In the genomic region with DNA sequence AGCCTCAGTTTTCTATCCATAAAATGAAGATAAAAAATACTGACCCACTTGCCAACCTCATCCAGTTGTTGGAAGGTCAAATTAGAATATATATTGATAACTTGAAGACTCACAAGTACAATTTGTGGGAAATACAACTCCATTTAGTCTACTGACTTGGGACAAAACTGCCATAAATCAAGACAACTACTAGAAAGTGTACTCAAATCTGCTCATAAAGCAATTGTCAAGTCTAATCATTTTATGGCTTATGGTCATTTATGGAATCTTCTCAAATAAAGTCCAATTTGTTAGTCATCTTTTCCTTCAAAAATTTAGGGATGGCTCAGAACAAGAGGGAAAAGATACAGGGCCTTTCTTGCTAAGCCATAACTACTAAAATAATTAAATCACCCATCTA, we compare ENCODE assay signal across 11 cellular contexts. TPM values are rescaled to one million over a fixed set of nuclear protein-coding genes. Genes with fewer than 3 reads are reported as not detected.
DNase-seq lines count a peak whose midpoint lies in the region; ATAC-seq, FAIRE-seq and TF ChIP-seq lines count a peak whose summit lies in the region.
"Had no signal": no experiment of that assay in that cellular context is flagged by ENCODE, and none has a peak within 500 bp of the region (broad histone marks: within the 10 kb centered on the region; RNA-seq: fewer than 3 reads in every experiment).

No MANE protein-coding gene starts in this region.

- peaks cover 35% of the 10 kb centered on the region for H3K4me1 Mint-ChIP-seq in activated CD8-positive, alpha-beta T cell treated with anti-CD3 and anti-CD28 coated beads for 36 hours (ENCODE audit: low read depth)
- peaks cover 63% of the 10 kb centered on the region for H3K4me1 Mint-ChIP-seq in stimulated activated memory B cell treated with anti-CD40 and anti-IgM and Interleukin-4, amounts not matched to agents 10 μg/mL and 1 μg/mL and 100 μg/mL, for 72 hours

- H3K4me3 ChIP-seq in SK-N-SH (ENCODE audit: low read depth in 2 of 2, low read length in 1 of 2), result peak overlapping the region; percentile 25 to 89; a peak in 1 of 4 replicates

- POLR2A ChIA-PET in SK-N-SH (lab: Yijun Ruan, JAX), result interaction anchor here (1.1 kb wide), 1 partner anchor 31 kb away, joined by 3 read pairs; no protein-coding TSS in a partner anchor
- POLR2A ChIA-PET in activated CD8-positive, alpha-beta T cell treated with anti-CD3 and anti-CD28 coated beads for 36 hours (lab: Charles Lee), result interaction anchor here (1.3 to 7.2 kb wide), 4 partner anchors 5 to 266 kb away, joined by 4 to 105 read pairs (median 8); a partner anchor contains a TSS

- peaks cover 18% of the 10 kb centered on the region for H4K20me1 ChIP-seq in SK-N-SH (ENCODE audit: insufficient read depth)

- H3K4me1 ChIP-seq in SK-N-SH (ENCODE audit: control insufficient read depth in 1 of 2, insufficient read depth in 2 of 2, low read depth in 1 of 2, low read length in 1 of 2), result peaks cover 22 to 52% of the 10 kb centered on the region in 2 experiments

- peak overlapping the region; percentile 97 for H3K4me3 Mint-ChIP-seq in activated CD8-positive, alpha-beta T cell treated with anti-CD3 and anti-CD28 coated beads for 36 hours
- H3K4me3 Mint-ChIP-seq in stimulated activated memory B cell treated with anti-CD40 and anti-IgM and Interleukin-4, amounts not matched to agents 10 μg/mL and 1 μg/mL and 100 μg/mL, for 72 hours, result peak overlapping the region; percentile 95

- peaks cover 94% of the 10 kb centered on the region for H3K79me2 ChIP-seq in SK-N-SH (ENCODE audit: insufficient read depth)

- no peak for TF ChIP-seq CTCF in SK-N-SH (IDR thresholded peaks at IDR 0.05)
- no peak for TF ChIP-seq CTCF in activated CD8-positive, alpha-beta T cell treated with anti-CD3 and anti-CD28 coated beads for 36 hours (IDR thresholded peaks at IDR 0.05)

- H3K27ac Mint-ChIP-seq in activated CD8-positive, alpha-beta T cell treated with anti-CD3 and anti-CD28 coated beads for 36 hours, result peak overlapping the region; percentile 94
- peak overlapping the region; percentile 60 for H3K27ac Mint-ChIP-seq in stimulated activated memory B cell treated with anti-CD40 and anti-IgM and Interleukin-4, amounts not matched to agents 10 μg/mL and 1 μg/mL and 100 μg/mL, for 72 hours

- CTCF ChIA-PET in SK-N-SH (lab: Yijun Ruan, JAX), result interaction anchor here (0.6 to 2.4 kb wide), 2 partner anchors 327 to 757 kb away, joined by 3 to 15 read pairs; no protein-coding TSS in a partner anchor
- CTCF ChIA-PET in activated CD8-positive, alpha-beta T cell treated with anti-CD3 and anti-CD28 coated beads for 36 hours (lab: Charles Lee), result interaction anchor here (1.2 to 3.1 kb wide), 4 partner anchors 148 to 758 kb away, joined by 3 to 24 read pairs (median 6); no protein-coding TSS in a partner anchor

- FAIRE-seq in islet of Langerhans (lab: Jason Lieb, UNC), result peak; percentile 74

- H3F3A ChIP-seq in SK-N-SH (replicated peaks; ENCODE audit: insufficient read depth), result peaks cover 49% of the 10 kb centered on the region

- H3K9ac ChIP-seq in SK-N-SH, result no peak overlapping the region

- H3K27me3 ChIP-seq in SK-N-SH (ENCODE audit: insufficient read depth), result no peaks in the 10 kb centered on the region

- intact Hi-C loops in activated CD8-positive, alpha-beta T cell treated with anti-CD3 and anti-CD28 coated beads for 36 hours (cut with micrococcal nuclease), result loop anchor here (5.0 to 10.0 kb wide), 3 partner anchors 101 to 1306 kb away; a partner anchor contains a TSS

- H3K27ac ChIP-seq in SK-N-SH (ENCODE audit: low read depth in 2 of 2, low read length in 1 of 2), result peak overlapping the region; percentile 78 to 91
- H3K27ac ChIP-seq: RWPE1 had no signal

- H3K27me3 Mint-ChIP-seq in activated CD8-positive, alpha-beta T cell treated with anti-CD3 and anti-CD28 coated beads for 36 hours, result no peaks in the 10 kb centered on the region
- no peaks in the 10 kb centered on the region for H3K27me3 Mint-ChIP-seq in stimulated activated memory B cell treated with anti-CD40 and anti-IgM and Interleukin-4, amounts not matched to agents 10 μg/mL and 1 μg/mL and 100 μg/mL, for 72 hours

- ATAC-seq in SK-N-SH treated with all-trans-retinoic acid at 6 μM for 48 hours (no peak), GM21390 (IDR thresholded peaks at IDR 0.05; ENCODE audit: unreplicated experiment) (no peak), GM19455 (IDR thresholded peaks at IDR 0.05; ENCODE audit: unreplicated experiment) (no peak)
- ATAC-seq in activated CD8-positive, alpha-beta T cell treated with anti-CD3 and anti-CD28 coated beads for 36 hours, result no peak
- no peak for ATAC-seq in stimulated activated memory B cell treated with anti-CD40 and anti-IgM and Interleukin-4, amounts not matched to agents 10 μg/mL and 1 μg/mL and 100 μg/mL, for 72 hours
- ATAC-seq: left colon had no signal

- peak overlapping the region; percentile 81 for H3K4me2 ChIP-seq in SK-N-SH

- DNase-seq in SK-N-SH, result no peak
- no peak for DNase-seq in activated CD8-positive, alpha-beta T cell treated with anti-CD3 and anti-CD28 coated beads for 36 hours
- DNase-seq in SHP77 (lab: John Stamatoyannopoulos, UW), result no peak
- DNase-seq: aorta, left colon had no signal

- no peak for TF ChIP-seq EP300 in SK-N-SH (IDR thresholded peaks at IDR 0.05; ENCODE audit: borderline replicate concordance in 1 of 2, low read depth in 1 of 2, low read length in 1 of 2)

- H3K9me2 ChIP-seq in SK-N-SH, result no peaks in the 10 kb centered on the region

- no peaks in the 10 kb centered on the region for H3K9me3 Mint-ChIP-seq in activated CD8-positive, alpha-beta T cell treated with anti-CD3 and anti-CD28 coated beads for 36 hours
- H3K9me3 Mint-ChIP-seq in stimulated activated memory B cell treated with anti-CD40 and anti-IgM and Interleukin-4, amounts not matched to agents 10 μg/mL and 1 μg/mL and 100 μg/mL, for 72 hours, result peaks cover 3% of the 10 kb centered on the region

- peaks cover 20 to 38% of the 10 kb centered on the region in 2 experiments for H3K36me3 ChIP-seq in SK-N-SH (replicated peaks in 1 of 2; ENCODE audit: control insufficient read depth in 1 of 2, insufficient read depth in 2 of 2, low read length in 1 of 2)

- no peak for TF ChIP-seq RAD21 in SK-N-SH (IDR thresholded peaks at IDR 0.05; ENCODE audit: low read length)

- H3K36me3 Mint-ChIP-seq in activated CD8-positive, alpha-beta T cell treated with anti-CD3 and anti-CD28 coated beads for 36 hours (ENCODE audit: low read depth), result peaks cover 93% of the 10 kb centered on the region
- H3K36me3 Mint-ChIP-seq in stimulated activated memory B cell treated with anti-CD40 and anti-IgM and Interleukin-4, amounts not matched to agents 10 μg/mL and 1 μg/mL and 100 μg/mL, for 72 hours, result peaks cover 71% of the 10 kb centered on the region

- H3K9me3 ChIP-seq in SK-N-SH, result no peaks in the 10 kb centered on the region

- no peak overlapping the region for H2AFZ ChIP-seq in SK-N-SH (ENCODE audit: low read depth)

TF ChIP-seq in SK-N-SH, 30 proteins besides CTCF, POLR2A, EP300 and RAD21:
- TF ChIP-seq ELF1 (IDR thresholded peaks at IDR 0.05), result no peak
- TF ChIP-seq, protein P1, sequence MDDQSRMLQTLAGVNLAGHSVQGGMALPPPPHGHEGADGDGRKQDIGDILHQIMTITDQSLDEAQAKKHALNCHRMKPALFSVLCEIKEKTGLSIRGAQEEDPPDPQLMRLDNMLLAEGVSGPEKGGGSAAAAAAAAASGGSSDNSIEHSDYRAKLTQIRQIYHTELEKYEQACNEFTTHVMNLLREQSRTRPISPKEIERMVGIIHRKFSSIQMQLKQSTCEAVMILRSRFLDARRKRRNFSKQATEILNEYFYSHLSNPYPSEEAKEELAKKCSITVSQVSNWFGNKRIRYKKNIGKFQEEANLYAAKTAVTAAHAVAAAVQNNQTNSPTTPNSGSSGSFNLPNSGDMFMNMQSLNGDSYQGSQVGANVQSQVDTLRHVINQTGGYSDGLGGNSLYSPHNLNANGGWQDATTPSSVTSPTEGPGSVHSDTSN (IDR thresholded peaks at IDR 0.05), result peak; percentile 54; the same call in 1 of the 2 replicates
- no peak for TF ChIP-seq NFIC (IDR thresholded peaks at IDR 0.05; ENCODE audit: borderline replicate concordance)
- TF ChIP-seq, protein P2, sequence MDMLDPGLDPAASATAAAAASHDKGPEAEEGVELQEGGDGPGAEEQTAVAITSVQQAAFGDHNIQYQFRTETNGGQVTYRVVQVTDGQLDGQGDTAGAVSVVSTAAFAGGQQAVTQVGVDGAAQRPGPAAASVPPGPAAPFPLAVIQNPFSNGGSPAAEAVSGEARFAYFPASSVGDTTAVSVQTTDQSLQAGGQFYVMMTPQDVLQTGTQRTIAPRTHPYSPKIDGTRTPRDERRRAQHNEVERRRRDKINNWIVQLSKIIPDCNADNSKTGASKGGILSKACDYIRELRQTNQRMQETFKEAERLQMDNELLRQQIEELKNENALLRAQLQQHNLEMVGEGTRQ (IDR thresholded peaks at IDR 0.05; ENCODE audit: borderline replicate concordance, low read depth, low read length), result no peak
- TF ChIP-seq JUND (IDR thresholded peaks at IDR 0.05), result no peak

TF ChIP-seq in SK-N-SH treated with all-trans-retinoic acid at 6 μM for 48 hours, 23 proteins besides CTCF, POLR2A, EP300 and RAD21 (continues in another document):
- TF ChIP-seq ZNF70 (CRISPR knock-in tag; IDR thresholded peaks at IDR 0.05) (no peak), ARNTL (CRISPR knock-in tag; IDR thresholded peaks at IDR 0.05; ENCODE audit: borderline replicate concordance, low read depth) (no peak), ZFP30 (CRISPR knock-in tag; IDR thresholded peaks at IDR 0.05) (no peak), TCF4 (CRISPR knock-in tag; IDR thresholded peaks at IDR 0.05; ENCODE audit: borderline replicate concordance) (no peak), ZFP3 (CRISPR knock-in tag; IDR thresholded peaks at IDR 0.05) (no peak), OSR1 (CRISPR knock-in tag; IDR thresholded peaks at IDR 0.05) (no peak), ZNF565 (CRISPR knock-in tag; conservative IDR thresholded peaks at IDR 0.05; ENCODE audit: low read depth) (no peak), ESRRG (CRISPR knock-in tag; IDR thresholded peaks at IDR 0.05) (no peak)
- TF ChIP-seq, protein P3, sequence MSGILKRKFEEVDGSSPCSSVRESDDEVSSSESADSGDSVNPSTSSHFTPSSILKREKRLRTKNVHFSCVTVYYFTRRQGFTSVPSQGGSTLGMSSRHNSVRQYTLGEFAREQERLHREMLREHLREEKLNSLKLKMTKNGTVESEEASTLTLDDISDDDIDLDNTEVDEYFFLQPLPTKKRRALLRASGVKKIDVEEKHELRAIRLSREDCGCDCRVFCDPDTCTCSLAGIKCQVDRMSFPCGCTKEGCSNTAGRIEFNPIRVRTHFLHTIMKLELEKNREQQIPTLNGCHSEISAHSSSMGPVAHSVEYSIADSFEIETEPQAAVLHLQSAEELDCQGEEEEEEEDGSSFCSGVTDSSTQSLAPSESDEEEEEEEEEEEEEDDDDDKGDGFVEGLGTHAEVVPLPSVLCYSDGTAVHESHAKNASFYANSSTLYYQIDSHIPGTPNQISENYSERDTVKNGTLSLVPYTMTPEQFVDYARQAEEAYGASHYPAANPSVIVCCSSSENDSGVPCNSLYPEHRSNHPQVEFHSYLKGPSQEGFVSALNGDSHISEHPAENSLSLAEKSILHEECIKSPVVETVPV (CRISPR knock-in tag; IDR thresholded peaks at IDR 0.05), result no peak

RNA-seq across cellular contexts. Expression of a gene that starts 7.0 kb away (rescaled TPM):
- 16.2 and 28.3 TPM in 2 replicates for polyA plus RNA-seq in SK-N-SH (2012; rRNA removed)
- 19.6 and 23.8 TPM in 2 replicates for polyA plus RNA-seq in SK-N-SH (2012; cell fraction: cytosol; rRNA removed)
- 15.1 and 15.2 TPM in 2 replicates for polyA plus RNA-seq in SK-N-SH (2012; cell fraction: nucleus; rRNA removed)
- 100 to 1,000 TPM; 197 to 200 TPM for total RNA-seq in activated CD8-positive, alpha-beta T cell treated with anti-CD3 and anti-CD28 coated beads for 36 hours
